ENCODE assay signal across 23 cellular contexts in genomic region chr3:168338176-168338575, GRCh38.
"Had no signal": no experiment of that assay in that cellular context is flagged by ENCODE, and none has a peak within 500 bp of the region (broad histone marks: within the 10 kb centered on the region; RNA-seq: fewer than 3 reads in every experiment).

No MANE protein-coding gene starts in this region.

- H3K4me3 ChIP-seq: stomach, suprapubic skin, testis, thoracic aorta, thyroid gland, tibial artery, tibial nerve, transverse colon, upper lobe of left lung, upper lobe of right lung, uterus, vagina had no signal

- H3K27me3 ChIP-seq: stomach, suprapubic skin, testis, thyroid gland, tibial artery, tibial nerve, transverse colon, upper lobe of left lung, upper lobe of right lung, uterus, vagina had no signal

- DNase-seq: stimulated activated CD4-positive, alpha-beta T cell treated with anti-CD3 and anti-CD28 coated beads, Interleukin-2, amount 100 ng/mL, for 48 hours; stimulated activated CD4-positive, alpha-beta T cell treated with anti-CD3 and anti-CD28 coated beads, Interleukin-4, amount 100 ng/mL, for 1 hour; stimulated activated CD4-positive, alpha-beta T cell treated with anti-CD3 and anti-CD28 coated beads, Interleukin-4, amount 100 ng/mL, for 24 hours; stimulated activated CD4-positive, alpha-beta T cell treated with anti-CD3 and anti-CD28 coated beads, Interleukin-4, amount 100 ng/mL, for 4 hours; stimulated activated CD8-positive, alpha-beta memory T cell treated with anti-CD3 and anti-CD28 coated beads, Interleukin-4, amount 100 ng/mL, for 48 hours; stimulated activated naive B cell treated with anti-CD40 and anti-IgM and Interleukin-4, amounts not matched to agents 10 μg/mL and 1 μg/mL and 100 μg/mL, for 72 hours; stimulated activated naive CD4-positive, alpha-beta T cell; stimulated activated naive CD4-positive, alpha-beta T cell treated with Interleukin-2 at 50 U/mL for 16 hours; stimulated activated naive CD8-positive, alpha-beta T cell treated with anti-CD3 and anti-CD28 coated beads, Interleukin-15, amount 100 ng/mL, for 72 hours; stimulated activated naive CD8-positive, alpha-beta T cell treated with anti-CD3 and anti-CD28 coated beads, Interleukin-15, Interleukin-2, amounts not matched to agents 100 U/mL and 50 U/mL, for 24 hours; stomach; substantia nigra; testis; thyroid gland; tibial artery; transverse colon; upper lobe of left lung; upper lobe of right lung; uterus had no signal

- H3K36me3 ChIP-seq: stomach, suprapubic skin, thoracic aorta, thyroid gland, tibial artery, tibial nerve, transverse colon, upper lobe of left lung, upper lobe of right lung, uterus, vagina had no signal

- H3K27ac ChIP-seq: stomach, suprapubic skin, testis, thoracic aorta, thyroid gland, tibial artery, tibial nerve, transverse colon, upper lobe of left lung, upper lobe of right lung, uterus, vagina had no signal

- H3K4me1 ChIP-seq: suprapubic skin, testis, tibial artery, upper lobe of right lung, uterus, vagina had no signal
